In the genomic region with DNA sequence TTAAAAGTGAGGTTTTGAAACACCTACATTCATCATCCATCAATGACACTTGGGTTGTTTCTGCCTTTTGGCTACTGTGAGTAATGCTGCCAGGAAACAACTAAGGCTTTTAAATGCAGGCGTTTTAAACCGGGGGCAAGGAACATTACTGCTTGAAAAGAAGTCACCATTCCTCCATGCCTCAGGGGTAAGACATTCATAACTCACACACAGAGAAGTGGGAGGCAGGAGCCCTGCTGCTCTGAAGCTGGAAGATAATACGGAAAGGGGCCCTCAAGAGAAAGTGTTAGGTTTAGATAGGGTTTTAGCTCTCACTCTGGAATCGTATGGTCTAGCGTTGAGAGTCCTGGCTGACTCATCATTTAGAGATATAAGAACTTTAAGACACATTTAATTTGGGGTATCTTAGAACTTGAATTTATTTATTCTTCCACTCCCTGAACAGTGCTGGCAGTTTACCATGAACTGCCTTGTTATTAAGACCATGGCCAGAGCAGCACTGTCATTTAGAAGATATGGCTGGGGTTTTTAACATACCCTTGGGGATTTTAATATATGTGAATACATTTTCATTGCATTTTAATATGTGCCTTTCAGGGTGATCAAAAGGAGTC, we compare ENCODE assay signal across 14 cellular contexts. TPM values are rescaled to one million over a fixed set of nuclear protein-coding genes. Genes with fewer than 3 reads are reported as not detected.
DNase-seq lines count a peak whose midpoint lies in the region; ATAC-seq and TF ChIP-seq lines count a peak whose summit lies in the region.
"Had no signal": no experiment of that assay in that cellular context is flagged by ENCODE, and none has a peak within 500 bp of the region (broad histone marks: within the 10 kb centered on the region; RNA-seq: fewer than 3 reads in every experiment).

No MANE protein-coding gene starts in this region.

- no peaks in the 10 kb centered on the region for H3K9me3 ChIP-seq in GM23248 (ENCODE audit: low read depth)
- H3K9me3 ChIP-seq in mammary epithelial cell (replicated peaks; ENCODE audit: insufficient read depth, low read length): no peaks in the 10 kb centered on the region
- no peaks in the 10 kb centered on the region for H3K9me3 ChIP-seq in gastrocnemius medialis
- H3K9me3 ChIP-seq: esophagus squamous epithelium had no signal

- H3K4me1 Mint-ChIP-seq in nephron: peaks cover 27% of the 10 kb centered on the region

- H3K9ac ChIP-seq in GM23248 (no peak overlapping the region), mammary epithelial cell (ENCODE audit: insufficient read depth, low read length) (no peak overlapping the region)

- H3K4me1 ChIP-seq in GM23248 (ENCODE audit: insufficient read depth) (peaks cover 16% of the 10 kb centered on the region; the same call in 1 of the 2 replicates), mammary epithelial cell (ENCODE audit: insufficient read depth, low read length) (peaks cover 24% of the 10 kb centered on the region), gastrocnemius medialis (peaks cover 0 to 5% of the 10 kb centered on the region in 2 donors)

- CTCF ChIA-PET in mammary epithelial cell (lab: Charles Lee; ENCODE audit: low non-redundant PET): no interaction called here

- H3F3A ChIP-seq in GM23248 (ENCODE audit: insufficient read depth): peaks cover 16% of the 10 kb centered on the region; the same call in 1 of the 2 replicates

- peak overlapping the region; percentile 65 to 79 (median 68) for H3K27ac Mint-ChIP-seq in nephron

- H3K79me2 ChIP-seq in GM23248 (ENCODE audit: insufficient read depth) (peaks cover 18% of the 10 kb centered on the region), mammary epithelial cell (ENCODE audit: insufficient read depth, low read length) (peaks cover 33% of the 10 kb centered on the region)

- peak overlapping the region; percentile 26; the same call in 1 of the 2 replicates for H3K27ac ChIP-seq in GM23248
- peak overlapping the region; percentile 1 for H3K27ac ChIP-seq in mammary epithelial cell (ENCODE audit: insufficient read depth, low read depth, low read length)
- H3K27ac ChIP-seq in gastrocnemius medialis: no peak overlapping the region
- H3K27ac ChIP-seq: esophagus squamous epithelium had no signal

- ATAC-seq in HG02938 (IDR thresholded peaks at IDR 0.05; ENCODE audit: unreplicated experiment) (no peak), gastrocnemius medialis (no peak)

- TF ChIP-seq POLR2A in gastrocnemius medialis (IDR thresholded peaks at IDR 0.05): no peak

- H3K9me2 ChIP-seq in GM23248 (ENCODE audit: insufficient read depth): no peaks in the 10 kb centered on the region

- DNase-seq in GM23248: peak; percentile 66
- peak; percentile 80 for DNase-seq in OCI-M2 (lab: John Stamatoyannopoulos, UW; ENCODE audit: unreplicated experiment)
- peak; percentile 84 for DNase-seq in mammary epithelial cell
- DNase-seq in T-helper 9 cell: no peak
- DNase-seq in gastrocnemius medialis: no peak
- DNase-seq: activated CD4-positive, alpha-beta T cell treated with anti-CD3 and anti-CD28 coated beads, Interleukin-2, amount 50 U/mL, for 1 hour; amniotic stem cell; esophagus squamous epithelium; Kasumi-1 had no signal

- H3K36me3 ChIP-seq in GM23248 (ENCODE audit: low read depth): peaks cover 13% of the 10 kb centered on the region; the same call in 1 of the 2 replicates
- peaks cover 22% of the 10 kb centered on the region for H3K36me3 ChIP-seq in mammary epithelial cell (ENCODE audit: insufficient read depth, low read length)
- H3K36me3 ChIP-seq in gastrocnemius medialis: peaks cover 0 to 23% of the 10 kb centered on the region in 2 donors

- peak overlapping the region; percentile 21 for H3K4me2 ChIP-seq in GM23248 (ENCODE audit: unreplicated experiment)
- peak overlapping the region; percentile 38 for H3K4me2 ChIP-seq in mammary epithelial cell (ENCODE audit: insufficient read depth, low read depth, low read length)

- WGBS in GM23248 (ENCODE audit: low coverage in 1 of 2, low lambda C conversion rate in 2 of 2, missing lambda C conversion rate in 2 of 2), 2 experiments: 54 to 64% methylated on average over 5 of the region's 5 CpGs
- whole genome bisulfite sequencing in mammary epithelial cell (ENCODE audit: low coverage, missing lambda C conversion rate): 15% methylated on average over 5 of the region's 5 CpGs

- intact Hi-C loops in mammary epithelial cell (cut with micrococcal nuclease) (loop anchor here (1.0 kb wide), 2 partner anchors 11 to 132 kb away; partner anchors contain the start of gene ATP5F1E), gastrocnemius medialis (cut with DNase I; ENCODE audit: low total_unique reads) (no loop called here)

- H3K4me3 Mint-ChIP-seq in nephron: no peak overlapping the region
- H3K4me3 Mint-ChIP-seq: neural crest cell had no signal

- TF ChIP-seq CTCF in mammary epithelial cell (conservative IDR thresholded peaks at IDR 0.05 in 1 of 2, IDR thresholded peaks at IDR 0.05 in 1 of 2; ENCODE audit: extremely low read depth in 1 of 2, insufficient read depth in 1 of 2, low read depth in 1 of 2, low read length in 2 of 2) (no peak), nephron (IDR thresholded peaks at IDR 0.05; ENCODE audit: unreplicated experiment in 3 of 3) (no peak), gastrocnemius medialis (IDR thresholded peaks at IDR 0.05 in 4 of 5, conservative IDR thresholded peaks at IDR 0.05 in 1 of 5) (no peak)

- H2AFZ ChIP-seq in GM23248: no peak overlapping the region
- H2AFZ ChIP-seq in mammary epithelial cell (ENCODE audit: low read depth, low read length): no peak overlapping the region

- peaks cover 8% of the 10 kb centered on the region for H3K27me3 Mint-ChIP-seq in nephron (ENCODE audit: low read depth)

- no peaks in the 10 kb centered on the region for H3K9me3 Mint-ChIP-seq in nephron
- H3K9me3 Mint-ChIP-seq: neural crest cell had no signal

- dilution Hi-C loops in mammary epithelial cell (cut with HindIII; ENCODE audit: low sequenced_read_pairs): no loop called here

- H3K27me3 ChIP-seq in GM23248 (replicated peaks; ENCODE audit: insufficient read depth) (no peaks in the 10 kb centered on the region), mammary epithelial cell (ENCODE audit: insufficient read depth, low read length) (no peaks in the 10 kb centered on the region), gastrocnemius medialis (no peaks in the 10 kb centered on the region)
- H3K27me3 ChIP-seq: esophagus squamous epithelium had no signal

- BruUV-seq in mammary epithelial cell (replicated peaks; lab: Mats Ljungman, UMichigan): TSS peak; percentile 47

- in situ Hi-C loops in GM23248 (cut with MboI): loop anchor here (25.0 kb wide), 1 partner anchor 784 kb away; the partner anchor contains the start of gene ANKRD60
- in situ Hi-C loops in mammary epithelial cell (cut with MboI; ENCODE audit: low sequenced_read_pairs in 2 of 2): no loop called here
- in situ Hi-C loops in gastrocnemius medialis (cut with MboI; ENCODE audit: low sequenced_read_pairs in 4 of 4): no loop called here

- H3K4me3 ChIP-seq in GM23248 (no peak overlapping the region), mammary epithelial cell (replicated peaks in 1 of 3; ENCODE audit: insufficient read depth in 1 of 3, low read depth in 2 of 3, low read length in 3 of 3) (no peak overlapping the region), gastrocnemius medialis (no peak overlapping the region)
- H3K4me3 ChIP-seq: esophagus squamous epithelium had no signal

- H3K36me3 Mint-ChIP-seq in nephron (ENCODE audit: low read depth): peaks cover 32% of the 10 kb centered on the region

- H4K20me1 ChIP-seq in GM23248 (ENCODE audit: insufficient read depth): no peaks in the 10 kb centered on the region
- no peaks in the 10 kb centered on the region for H4K20me1 ChIP-seq in mammary epithelial cell (ENCODE audit: insufficient read depth, low read length)

RNA-seq across cellular contexts. Expression of gene TUBB1, which starts 1.8 kb away (rescaled TPM):
- total RNA-seq in GM23248 (2014; rRNA removed; shearing (Covaris generic)): not detected in 2 replicates
- polyA plus RNA-seq in GM23248 (2016; fragmentation: Nextera tagmentation; extraction: Ambion mirVana) (0.05 and 0.09 TPM in 2 replicates), mammary epithelial cell (0.01 TPM)
- total RNA-seq in mammary epithelial cell (not detected), gastrocnemius medialis (under 1 TPM in 1 of 4 donors, not detected in 3; 0.07 TPM)
- polyA minus RNA-seq in mammary epithelial cell: not detected
- total RNA-seq: H4, NCI-H460, neural crest cell had no signal

RNA-seq across cellular contexts. Expression of gene ATP5F1E, which starts 11.1 kb away (rescaled TPM):
- 20.0 and 21.1 TPM in 2 replicates for total RNA-seq in GM23248 (2014; rRNA removed; shearing (Covaris generic))
- polyA plus RNA-seq in GM23248 (2016; fragmentation: Nextera tagmentation; extraction: Ambion mirVana) (236 and 245 TPM in 2 replicates), mammary epithelial cell (39.1 TPM)
- total RNA-seq in mammary epithelial cell (10 to 100 TPM; 13.7 to 75.4 TPM), gastrocnemius medialis (10 to 100 TPM; 27.1 to 38.2 (median 33.7) TPM)
- 9.7 TPM for polyA minus RNA-seq in mammary epithelial cell

RNA-seq across cellular contexts. Expression of gene CTSZ, which starts 14.0 kb away (rescaled TPM):
- 391 and 422 TPM in 2 replicates for total RNA-seq in GM23248 (2014; rRNA removed; shearing (Covaris generic))
- 13.5 and 14.2 TPM in 2 replicates for polyA plus RNA-seq in GM23248 (2016; fragmentation: Nextera tagmentation; extraction: Ambion mirVana)
- total RNA-seq in mammary epithelial cell: 100 to 1,000 TPM; 138 to 139 TPM
- polyA plus RNA-seq in mammary epithelial cell: 156 TPM
- polyA minus RNA-seq in mammary epithelial cell: 116 TPM
- total RNA-seq in gastrocnemius medialis: 10 to 100 TPM; 25.2 to 58.7 (median 51.9) TPM

RNA-seq across cellular contexts. Expression of gene PRELID3B, which starts 21.5 kb away (rescaled TPM):
- total RNA-seq in GM23248 (2014; rRNA removed; shearing (Covaris generic)): 64.1 and 72.8 TPM in 2 replicates
- polyA plus RNA-seq in GM23248 (2016; fragmentation: Nextera tagmentation; extraction: Ambion mirVana) (75.8 and 76.4 TPM in 2 replicates), mammary epithelial cell (49.5 TPM)
- total RNA-seq in mammary epithelial cell (100 to 1,000 TPM in 1 of 2 donors, 10 to 100 TPM in 1; 81.2 to 103 TPM), gastrocnemius medialis (10 to 100 TPM; 31.6 to 41.3 (median 35.1) TPM)
- polyA minus RNA-seq in mammary epithelial cell: 91.4 TPM

RNA-seq across cellular contexts. Expression of gene NELFCD, which starts 40.0 kb away (rescaled TPM):
- total RNA-seq in GM23248 (2014; rRNA removed; shearing (Covaris generic)): 36.3 and 52.5 TPM in 2 replicates
- polyA plus RNA-seq in GM23248 (2016; fragmentation: Nextera tagmentation; extraction: Ambion mirVana) (57.4 and 59.8 TPM in 2 replicates), mammary epithelial cell (84.9 TPM)
- total RNA-seq in mammary epithelial cell (10 to 100 TPM; 37.8 to 69.7 TPM), gastrocnemius medialis (10 to 100 TPM; 37.8 to 44.3 (median 40.9) TPM)
- polyA minus RNA-seq in mammary epithelial cell: 143 TPM

Comparison
In these comparisons a context has a peak if more than half of its experiments do, and no peak if none do; other contexts are left out.
1. DNase-seq: peak in GM23248 (single experiment), OCI-M2 (single experiment) and mammary epithelial cell (single experiment); none in T-helper 9 cell (single experiment) and gastrocnemius medialis (0 of 2).
2. H3K27ac ChIP-seq: peak in GM23248 (single experiment) and mammary epithelial cell (single experiment); none in gastrocnemius medialis (0 of 4).